ENCODE assay signal across 1 cellular context in genomic region chr14:55131782-55132181, GRCh38.
TF ChIP-seq lines count a peak whose summit lies in the region.

No MANE protein-coding gene starts in this region.

TF ChIP-seq in SK-N-SH treated with all-trans-retinoic acid at 6 μM for 48 hours, 23 proteins besides CTCF, POLR2A, EP300 and RAD21 (continued from another document):
- TF ChIP-seq ZNF8 (CRISPR knock-in tag; IDR thresholded peaks at IDR 0.05) (no peak), POU6F1 (CRISPR knock-in tag; IDR thresholded peaks at IDR 0.05; ENCODE audit: borderline replicate concordance, low read depth) (no peak)
